ENCODE assay signal across 10 cellular contexts in genomic region chr1:229070168-229070567, GRCh38.
DNase-seq lines count a peak whose midpoint lies in the region; ATAC-seq and TF ChIP-seq lines count a peak whose summit lies in the region.
"Had no signal": no experiment of that assay in that cellular context is flagged by ENCODE, and none has a peak within 500 bp of the region (broad histone marks: within the 10 kb centered on the region; RNA-seq: fewer than 3 reads in every experiment).

No MANE protein-coding gene starts in this region.

- ATAC-seq in body of pancreas (peak; percentile 91), right lobe of liver (peak; percentile 26 to 57 (median 54)), GM18867 (IDR thresholded peaks at IDR 0.05; ENCODE audit: unreplicated experiment) (no peak)

- no peak overlapping the region for H3K27ac Mint-ChIP-seq in T-helper 2 cell treated with Interferon-gamma antibody and Interleukin-4, amounts not matched to agents 5 μg/mL and 100 μg/mL, for 36 hours
- H3K27ac Mint-ChIP-seq: mesothelial cell of epicardium had no signal

- TF ChIP-seq POLR2A in body of pancreas (IDR thresholded peaks at IDR 0.05) (no peak), right lobe of liver (IDR thresholded peaks at IDR 0.05) (no peak)

- WGBS in body of pancreas, 2 donors, result 11 to 23% methylated on average over 4 to 5 of the region's 5 CpGs
- WGBS in right lobe of liver (ENCODE audit: insufficient coverage, low coverage, low lambda C conversion rate, missing lambda C conversion rate), result 50% methylated on average over 2 of the region's 5 CpGs

- H3K4me1 ChIP-seq in body of pancreas (peaks cover 7% of the 10 kb centered on the region), right lobe of liver (no peaks in the 10 kb centered on the region)

- no peaks in the 10 kb centered on the region for H3K36me3 Mint-ChIP-seq in T-helper 2 cell treated with Interferon-gamma antibody and Interleukin-4, amounts not matched to agents 5 μg/mL and 100 μg/mL, for 36 hours (ENCODE audit: low read depth)
- H3K36me3 Mint-ChIP-seq: mesothelial cell of epicardium had no signal

- intact Hi-C loops in body of pancreas (cut with DNase I), result no loop called here
- intact Hi-C loops in right lobe of liver (cut with DNase I), result no loop called here

- H3K27me3 ChIP-seq in body of pancreas, result no peaks in the 10 kb centered on the region
- H3K27me3 ChIP-seq in right lobe of liver, result no peaks in the 10 kb centered on the region

- no peak overlapping the region for H3K4me3 Mint-ChIP-seq in T-helper 2 cell treated with Interferon-gamma antibody and Interleukin-4, amounts not matched to agents 5 μg/mL and 100 μg/mL, for 36 hours
- H3K4me3 Mint-ChIP-seq: mesothelial cell of epicardium had no signal

- no peaks in the 10 kb centered on the region for H3K27me3 Mint-ChIP-seq in T-helper 2 cell treated with Interferon-gamma antibody and Interleukin-4, amounts not matched to agents 5 μg/mL and 100 μg/mL, for 36 hours (ENCODE audit: low read depth)

- peaks cover 8% of the 10 kb centered on the region for H3K4me1 Mint-ChIP-seq in T-helper 2 cell treated with Interferon-gamma antibody and Interleukin-4, amounts not matched to agents 5 μg/mL and 100 μg/mL, for 36 hours (ENCODE audit: low read depth)

- H3K9me3 Mint-ChIP-seq in T-helper 2 cell treated with Interferon-gamma antibody and Interleukin-4, amounts not matched to agents 5 μg/mL and 100 μg/mL, for 36 hours, result no peaks in the 10 kb centered on the region

- H3K27ac ChIP-seq in body of pancreas (peak overlapping the region in 2 of 4 donors; percentile 2 to 15), right lobe of liver (no peak overlapping the region)

- DNase-seq in AG08395 (ENCODE audit: low spot score), result peak; percentile 74
- DNase-seq in NCI-H1105 treated with DMSO at 0.1 percent for 48 hours (lab: John Stamatoyannopoulos, UW), result peak; percentile 86
- DNase-seq in body of pancreas, result peak; percentile 86 to 96 (median 92)
- peak in 2 of 3 donors; percentile 59 to 77 for DNase-seq in right lobe of liver
- DNase-seq in SKM-1 treated with dmso at 0.1 percent for 144 hours (lab: John Stamatoyannopoulos, UW; ENCODE audit: unreplicated experiment), result no peak
- no peak for DNase-seq in stimulated activated naive CD4-positive, alpha-beta T cell treated with Interleukin-2 at 50 U/mL for 16 hours (lab: John Stamatoyannopoulos, UW)
- DNase-seq in T-helper 2 cell treated with Interferon-gamma antibody and Interleukin-4, amounts not matched to agents 5 μg/mL and 100 μg/mL, for 36 hours (ENCODE audit: low spot score), result no peak
- DNase-seq: DND-41 had no signal

- no peaks in the 10 kb centered on the region for H3K9me3 ChIP-seq in body of pancreas
- no peaks in the 10 kb centered on the region for H3K9me3 ChIP-seq in right lobe of liver

- H3K4me3 ChIP-seq in body of pancreas (no peak overlapping the region), right lobe of liver (no peak overlapping the region)

- H3K36me3 ChIP-seq in body of pancreas (replicated peaks in 1 of 2; ENCODE audit: insufficient read depth in 1 of 2, low read depth in 2 of 2) (no peaks in the 10 kb centered on the region), right lobe of liver (no peaks in the 10 kb centered on the region)

- no peak for TF ChIP-seq CTCF in body of pancreas (IDR thresholded peaks at IDR 0.05)
- TF ChIP-seq CTCF in right lobe of liver (IDR thresholded peaks at IDR 0.05), result no peak

Comparison
In these comparisons a context has a peak if more than half of its experiments do, and no peak if none do; other contexts are left out.
1. DNase-seq: peak in AG08395 (single experiment), NCI-H1105 treated with DMSO at 0.1 percent for 48 hours (single experiment), body of pancreas (4 of 4) and right lobe of liver (2 of 3); none in SKM-1 treated with dmso at 0.1 percent for 144 hours (single experiment), stimulated activated naive CD4-positive, alpha-beta T cell treated with Interleukin-2 at 50 U/mL for 16 hours (single experiment) and T-helper 2 cell treated with Interferon-gamma antibody and Interleukin-4, amounts not matched to agents 5 μg/mL and 100 μg/mL, for 36 hours (single experiment).